In the genomic region with DNA sequence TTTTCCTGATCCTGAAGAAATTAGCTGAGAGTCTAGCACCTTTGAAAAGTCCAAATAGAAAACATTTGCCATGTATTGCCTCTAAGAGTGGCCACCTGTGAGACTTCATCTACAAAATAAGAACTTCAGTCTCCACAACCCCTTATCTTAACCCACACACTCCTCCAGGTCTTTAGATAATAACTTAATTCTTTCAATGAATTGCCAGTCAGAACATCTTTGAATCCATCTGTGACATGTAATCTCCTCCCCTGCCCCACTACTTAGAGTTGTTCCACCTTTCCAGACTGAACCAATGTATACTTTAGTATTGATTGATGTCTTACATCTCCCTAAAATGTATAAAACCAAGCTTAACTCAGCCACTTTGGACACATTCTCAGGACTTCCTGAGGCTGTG, we compare ENCODE assay signal across 1 cellular context.
TF ChIP-seq lines count a peak whose summit lies in the region.

No MANE protein-coding gene starts in this region.

TF ChIP-seq in K562, 482 proteins besides CTCF, POLR2A, EP300 and RAD21 (continued from another document and continues in another):
- TF ChIP-seq NUFIP1 (IDR thresholded peaks at IDR 0.05; ENCODE audit: partially characterized antibody) (no peak), RBBP5 (IDR thresholded peaks at IDR 0.05; ENCODE audit: borderline replicate concordance, insufficient read depth, low read length, poor library complexity, severe bottlenecking) (no peak), NCOA1 (IDR thresholded peaks at IDR 0.05; ENCODE audit: low read depth) (no peak), RUNX1 (IDR thresholded peaks at IDR 0.05; ENCODE audit: low read depth) (no peak), MTA2 (IDR thresholded peaks at IDR 0.05; ENCODE audit: low read depth) (peak; percentile 81), HDAC2 (IDR thresholded peaks at IDR 0.05) (no peak), ZNF583 (CRISPR knock-in tag; IDR thresholded peaks at IDR 0.05) (no peak), CC2D1A (IDR thresholded peaks at IDR 0.05) (peak; percentile 45; the same call in 1 of the 2 replicates), MTA1 (IDR thresholded peaks at IDR 0.05; ENCODE audit: borderline replicate concordance) (no peak), CHAMP1 (IDR thresholded peaks at IDR 0.05) (peak; percentile 51; the same call in 1 of the 2 replicates), ZNF589 (CRISPR knock-in tag; IDR thresholded peaks at IDR 0.05; ENCODE audit: low read depth) (no peak), KHSRP (IDR thresholded peaks at IDR 0.05) (no peak), HDAC6 (IDR thresholded peaks at IDR 0.05; ENCODE audit: low read depth, low read length) (no peak), ATF1 (CRISPR knock-in tag; IDR thresholded peaks at IDR 0.05) (no peak), ATF1 (tag; IDR thresholded peaks at IDR 0.05) (peak; percentile 29; the same call in 1 of the 2 replicates), EP400 (IDR thresholded peaks at IDR 0.05) (no peak), CBFA2T3 (IDR thresholded peaks at IDR 0.05) (peak; percentile 95), JUN (IDR thresholded peaks at IDR 0.05; ENCODE audit: borderline replicate concordance, low read depth, low read length) (no peak), JUN (CRISPR knock-in tag; IDR thresholded peaks at IDR 0.05; ENCODE audit: borderline replicate concordance) (no peak), ZNF184 (CRISPR knock-in tag; IDR thresholded peaks at IDR 0.05) (no peak), YY1 (IDR thresholded peaks at IDR 0.05; ENCODE audit: borderline replicate concordance in 1 of 3, control insufficient read depth in 1 of 3, extremely low read depth in 1 of 3, insufficient read depth in 3 of 3, insufficient read length in 1 of 3, insufficient replicate concordance in 2 of 3, low read depth in 1 of 3, low read length in 2 of 3) (no peak), KLF6 (CRISPR knock-in tag; IDR thresholded peaks at IDR 0.05; ENCODE audit: borderline replicate concordance) (0 out of 2 replicates have a peak, but pooled peaks have one; percentile 29), RFX1 (IDR thresholded peaks at IDR 0.05) (no peak), KLF13 (tag; IDR thresholded peaks at IDR 0.05; ENCODE audit: borderline replicate concordance, low read depth) (no peak), ZNF274 (IDR thresholded peaks at IDR 0.05; ENCODE audit: borderline replicate concordance, low read depth, low read length) (no peak), SOX6 (IDR thresholded peaks at IDR 0.05) (peak; percentile 84), ZNF280A (IDR thresholded peaks at IDR 0.05; ENCODE audit: low read depth, partially characterized antibody) (no peak), EZH2 (IDR thresholded peaks at IDR 0.05; ENCODE audit: borderline replicate concordance, low read depth, low read length) (no peak), MLX (CRISPR knock-in tag; conservative IDR thresholded peaks at IDR 0.05) (no peak), CREBBP (IDR thresholded peaks at IDR 0.05; ENCODE audit: low read depth, low read length) (no peak), ZNF324 (CRISPR knock-in tag; IDR thresholded peaks at IDR 0.05) (no peak), CHD4 (IDR thresholded peaks at IDR 0.05; ENCODE audit: insufficient read depth, insufficient replicate concordance, low read depth, low read length, poor library complexity, severe bottlenecking) (no peak), HMG20A (CRISPR knock-in tag; conservative IDR thresholded peaks at IDR 0.05) (no peak), KDM1A (IDR thresholded peaks at IDR 0.05) (peak; percentile 33 to 69; a peak in 2 of 4 replicates), ZNF785 (CRISPR knock-in tag; IDR thresholded peaks at IDR 0.05) (no peak), L3MBTL2 (IDR thresholded peaks at IDR 0.05) (no peak), MEIS2 (IDR thresholded peaks at IDR 0.05; ENCODE audit: partially characterized antibody) (peak; percentile 64), ZNF75A (CRISPR knock-in tag; IDR thresholded peaks at IDR 0.05) (no peak), NFE2L1 (tag; IDR thresholded peaks at IDR 0.05; ENCODE audit: borderline replicate concordance, low read depth) (no peak), SRSF3 (IDR thresholded peaks at IDR 0.05; ENCODE audit: insufficient read depth, low read length) (no peak), CHD2 (IDR thresholded peaks at IDR 0.05; ENCODE audit: low read depth, low read length) (no peak), SAFB (IDR thresholded peaks at IDR 0.05; ENCODE audit: borderline replicate concordance, low read depth, low read length) (no peak), TBL1XR1 (IDR thresholded peaks at IDR 0.05; ENCODE audit: low read length in 2 of 2) (peak in 1 of 2 experiments; percentile 57; a peak in 1 of 4 replicates), JUND (IDR thresholded peaks at IDR 0.05; ENCODE audit: borderline replicate concordance, low read depth, low read length) (peak; percentile 14; the same call in 1 of the 2 replicates), JUND (tag; IDR thresholded peaks at IDR 0.05; ENCODE audit: borderline replicate concordance, low read depth, low read length) (no peak; the same call in 2 of the 3 replicates), ZNF354B (CRISPR knock-in tag; IDR thresholded peaks at IDR 0.05) (no peak), SIX5 (IDR thresholded peaks at IDR 0.05; ENCODE audit: borderline replicate concordance in 1 of 2, insufficient read depth in 1 of 2, low read depth in 1 of 2, low read length in 2 of 2) (no peak), SNAPC5 (CRISPR knock-in tag; IDR thresholded peaks at IDR 0.05) (no peak), ZNF561 (CRISPR knock-in tag; conservative IDR thresholded peaks at IDR 0.05) (no peak), ZNF766 (CRISPR knock-in tag; conservative IDR thresholded peaks at IDR 0.05) (peak; percentile 62), SNIP1 (IDR thresholded peaks at IDR 0.05; ENCODE audit: low read depth) (no peak), RFX7 (CRISPR knock-in tag; IDR thresholded peaks at IDR 0.05) (no peak), ZNF165 (CRISPR knock-in tag; IDR thresholded peaks at IDR 0.05; ENCODE audit: borderline replicate concordance) (no peak), ZNF696 (CRISPR knock-in tag; conservative IDR thresholded peaks at IDR 0.05) (no peak), GATAD2B (IDR thresholded peaks at IDR 0.05; ENCODE audit: borderline replicate concordance) (no peak), USF2 (CRISPR knock-in tag; IDR thresholded peaks at IDR 0.05) (no peak), RBM15 (IDR thresholded peaks at IDR 0.05; ENCODE audit: insufficient read depth, low read length) (no peak), FOSL1 (tag; conservative IDR thresholded peaks at IDR 0.05) (no peak)
- TF ChIP-seq, protein P1, sequence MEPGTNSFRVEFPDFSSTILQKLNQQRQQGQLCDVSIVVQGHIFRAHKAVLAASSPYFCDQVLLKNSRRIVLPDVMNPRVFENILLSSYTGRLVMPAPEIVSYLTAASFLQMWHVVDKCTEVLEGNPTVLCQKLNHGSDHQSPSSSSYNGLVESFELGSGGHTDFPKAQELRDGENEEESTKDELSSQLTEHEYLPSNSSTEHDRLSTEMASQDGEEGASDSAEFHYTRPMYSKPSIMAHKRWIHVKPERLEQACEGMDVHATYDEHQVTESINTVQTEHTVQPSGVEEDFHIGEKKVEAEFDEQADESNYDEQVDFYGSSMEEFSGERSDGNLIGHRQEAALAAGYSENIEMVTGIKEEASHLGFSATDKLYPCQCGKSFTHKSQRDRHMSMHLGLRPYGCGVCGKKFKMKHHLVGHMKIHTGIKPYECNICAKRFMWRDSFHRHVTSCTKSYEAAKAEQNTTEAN (CRISPR knock-in tag; IDR thresholded peaks at IDR 0.05), result no peak
- TF ChIP-seq, protein P2, sequence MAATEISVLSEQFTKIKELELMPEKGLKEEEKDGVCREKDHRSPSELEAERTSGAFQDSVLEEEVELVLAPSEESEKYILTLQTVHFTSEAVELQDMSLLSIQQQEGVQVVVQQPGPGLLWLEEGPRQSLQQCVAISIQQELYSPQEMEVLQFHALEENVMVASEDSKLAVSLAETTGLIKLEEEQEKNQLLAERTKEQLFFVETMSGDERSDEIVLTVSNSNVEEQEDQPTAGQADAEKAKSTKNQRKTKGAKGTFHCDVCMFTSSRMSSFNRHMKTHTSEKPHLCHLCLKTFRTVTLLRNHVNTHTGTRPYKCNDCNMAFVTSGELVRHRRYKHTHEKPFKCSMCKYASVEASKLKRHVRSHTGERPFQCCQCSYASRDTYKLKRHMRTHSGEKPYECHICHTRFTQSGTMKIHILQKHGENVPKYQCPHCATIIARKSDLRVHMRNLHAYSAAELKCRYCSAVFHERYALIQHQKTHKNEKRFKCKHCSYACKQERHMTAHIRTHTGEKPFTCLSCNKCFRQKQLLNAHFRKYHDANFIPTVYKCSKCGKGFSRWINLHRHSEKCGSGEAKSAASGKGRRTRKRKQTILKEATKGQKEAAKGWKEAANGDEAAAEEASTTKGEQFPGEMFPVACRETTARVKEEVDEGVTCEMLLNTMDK (IDR thresholded peaks at IDR 0.05; ENCODE audit: borderline replicate concordance, insufficient read depth, low read depth, low read length, poor library complexity, severe bottlenecking), result no peak
- TF ChIP-seq, protein P3, sequence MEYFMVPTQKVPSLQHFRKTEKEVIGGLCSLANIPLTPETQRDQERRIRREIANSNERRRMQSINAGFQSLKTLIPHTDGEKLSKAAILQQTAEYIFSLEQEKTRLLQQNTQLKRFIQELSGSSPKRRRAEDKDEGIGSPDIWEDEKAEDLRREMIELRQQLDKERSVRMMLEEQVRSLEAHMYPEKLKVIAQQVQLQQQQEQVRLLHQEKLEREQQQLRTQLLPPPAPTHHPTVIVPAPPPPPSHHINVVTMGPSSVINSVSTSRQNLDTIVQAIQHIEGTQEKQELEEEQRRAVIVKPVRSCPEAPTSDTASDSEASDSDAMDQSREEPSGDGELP (CRISPR knock-in tag; IDR thresholded peaks at IDR 0.05; ENCODE audit: borderline replicate concordance), result no peak
- TF ChIP-seq, protein P4, sequence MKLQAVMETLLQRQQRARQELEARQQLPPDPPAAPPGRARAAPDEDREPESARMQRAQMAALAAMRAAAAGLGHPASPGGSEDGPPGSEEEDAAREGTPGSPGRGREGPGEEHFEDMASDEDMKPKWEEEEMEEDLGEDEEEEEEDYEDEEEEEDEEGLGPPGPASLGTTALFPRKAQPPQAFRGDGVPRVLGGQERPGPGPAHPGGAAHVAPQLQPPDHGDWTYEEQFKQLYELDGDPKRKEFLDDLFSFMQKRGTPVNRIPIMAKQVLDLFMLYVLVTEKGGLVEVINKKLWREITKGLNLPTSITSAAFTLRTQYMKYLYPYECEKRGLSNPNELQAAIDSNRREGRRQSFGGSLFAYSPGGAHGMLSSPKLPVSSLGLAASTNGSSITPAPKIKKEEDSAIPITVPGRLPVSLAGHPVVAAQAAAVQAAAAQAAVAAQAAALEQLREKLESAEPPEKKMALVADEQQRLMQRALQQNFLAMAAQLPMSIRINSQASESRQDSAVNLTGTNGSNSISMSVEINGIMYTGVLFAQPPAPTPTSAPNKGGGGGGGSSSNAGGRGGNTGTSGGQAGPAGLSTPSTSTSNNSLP (IDR thresholded peaks at IDR 0.05; ENCODE audit: borderline replicate concordance, low read depth, low read length), result peak; percentile 68; the same call in 1 of the 2 replicates
